Comparison of ENCODE assay signal across 26 cellular contexts in genomic region chr11:119282495-119282894, GRCh38. TPM values are rescaled to one million over a fixed set of nuclear protein-coding genes. Genes with fewer than 3 reads are reported as not detected.
DNase-seq lines count a peak whose midpoint lies in the region; ATAC-seq lines count a peak whose summit lies in the region.
"Had no signal": no experiment of that assay in that cellular context is flagged by ENCODE, and none has a peak within 500 bp of the region (broad histone marks: within the 10 kb centered on the region; RNA-seq: fewer than 3 reads in every experiment).

No MANE protein-coding gene starts in this region.

- peaks cover 39% of the 10 kb centered on the region for H3K4me1 Mint-ChIP-seq in activated naive CD4-positive, alpha-beta T cell treated with anti-CD3 and anti-CD28 coated beads, Interleukin-2, amount 50 U/mL, for 24 hours
- H3K4me1 Mint-ChIP-seq in activated naive CD4-positive, alpha-beta T cell treated with anti-CD3 and anti-CD28 coated beads for 36 hours (ENCODE audit: low read depth) = peaks cover 16% of the 10 kb centered on the region
- H3K4me1 Mint-ChIP-seq in activated T-helper 1 cell treated with anti-CD3 and anti-CD28 coated beads, Interleukin-12 subunit alpha, Interleukin-12 subunit beta, Interleukin-2, Interleukin-4 antibody, amounts not matched to agents 30 ng/mL and 10 ng/mL and 1 ng/mL, durations not matched to agents 14 hours and 24 hours and 36 hours (ENCODE audit: low read depth) = peaks cover 27% of the 10 kb centered on the region
- H3K4me1 Mint-ChIP-seq in natural killer cell treated with Interleukin-12 subunit alpha and Interleukin-12 subunit beta and Interleukin-15 and Interleukin-18, amount 100 ng/mL, for 72 hours (ENCODE audit: low read depth in 2 of 2) = peaks cover 9 to 13% of the 10 kb centered on the region in 2 donors
- H3K4me1 Mint-ChIP-seq in activated T-helper 17 cell treated with anti-CD3 and anti-CD28 coated beads, Interleukin-2, amount 50 U/mL, for 72 hours = peaks cover 5% of the 10 kb centered on the region
- H3K4me1 Mint-ChIP-seq: brain had no signal

- H3K4me3 Mint-ChIP-seq in activated naive CD4-positive, alpha-beta T cell treated with anti-CD3 and anti-CD28 coated beads, Interleukin-2, amount 50 U/mL, for 24 hours = no peak overlapping the region
- no peak overlapping the region for H3K4me3 Mint-ChIP-seq in activated naive CD4-positive, alpha-beta T cell treated with anti-CD3 and anti-CD28 coated beads for 36 hours
- H3K4me3 Mint-ChIP-seq in activated T-helper 1 cell treated with anti-CD3 and anti-CD28 coated beads, Interleukin-12 subunit alpha, Interleukin-12 subunit beta, Interleukin-2, Interleukin-4 antibody, amounts not matched to agents 30 ng/mL and 10 ng/mL and 1 ng/mL, durations not matched to agents 14 hours and 24 hours and 36 hours = no peak overlapping the region
- no peak overlapping the region for H3K4me3 Mint-ChIP-seq in natural killer cell treated with Interleukin-12 subunit alpha and Interleukin-12 subunit beta and Interleukin-15 and Interleukin-18, amount 100 ng/mL, for 72 hours
- H3K4me3 Mint-ChIP-seq in activated T-helper 17 cell treated with anti-CD3 and anti-CD28 coated beads, Interleukin-2, amount 50 U/mL, for 72 hours = no peak overlapping the region
- H3K4me3 Mint-ChIP-seq: brain had no signal

- H3K9me3 Mint-ChIP-seq in activated naive CD4-positive, alpha-beta T cell treated with anti-CD3 and anti-CD28 coated beads, Interleukin-2, amount 50 U/mL, for 24 hours = no peaks in the 10 kb centered on the region
- no peaks in the 10 kb centered on the region for H3K9me3 Mint-ChIP-seq in activated naive CD4-positive, alpha-beta T cell treated with anti-CD3 and anti-CD28 coated beads for 36 hours
- no peaks in the 10 kb centered on the region for H3K9me3 Mint-ChIP-seq in activated T-helper 1 cell treated with anti-CD3 and anti-CD28 coated beads, Interleukin-12 subunit alpha, Interleukin-12 subunit beta, Interleukin-2, Interleukin-4 antibody, amounts not matched to agents 30 ng/mL and 10 ng/mL and 1 ng/mL, durations not matched to agents 14 hours and 24 hours and 36 hours
- no peaks in the 10 kb centered on the region for H3K9me3 Mint-ChIP-seq in natural killer cell treated with Interleukin-12 subunit alpha and Interleukin-12 subunit beta and Interleukin-15 and Interleukin-18, amount 100 ng/mL, for 72 hours
- H3K9me3 Mint-ChIP-seq in activated T-helper 17 cell treated with anti-CD3 and anti-CD28 coated beads, Interleukin-2, amount 50 U/mL, for 72 hours = no peaks in the 10 kb centered on the region
- H3K9me3 Mint-ChIP-seq: brain had no signal

- ATAC-seq in natural killer cell treated with Interleukin-12 subunit alpha and Interleukin-12 subunit beta and Interleukin-15 and Interleukin-18, amount 100 ng/mL, for 72 hours = peak; percentile 59 to 65
- ATAC-seq in activated T-helper 17 cell treated with anti-CD3 and anti-CD28 coated beads, Interleukin-2, amount 50 U/mL, for 72 hours (replicated peaks) = no peak
- ATAC-seq in GM21528 (IDR thresholded peaks at IDR 0.05; ENCODE audit: low FRiP score, unreplicated experiment) = no peak
- ATAC-seq: esophagus mucosa; gastrocnemius medialis; HCT116; stimulated activated naive CD8-positive, alpha-beta T cell treated with anti-CD3 and anti-CD28 coated beads, Interleukin-15, Interleukin-2, amounts not matched to agents 100 U/mL and 50 U/mL, for 24 hours had no signal

- intact Hi-C loops in activated naive CD4-positive, alpha-beta T cell treated with anti-CD3 and anti-CD28 coated beads for 36 hours (cut with micrococcal nuclease) = loop anchor here (5.0 kb wide), 1 partner anchor 40 kb away; no protein-coding TSS in a partner anchor
- intact Hi-C loops in activated T-helper 1 cell treated with anti-CD3 and anti-CD28 coated beads, Interleukin-12 subunit alpha, Interleukin-12 subunit beta, Interleukin-2, Interleukin-4 antibody, amounts not matched to agents 30 ng/mL and 10 ng/mL and 1 ng/mL, durations not matched to agents 14 hours and 24 hours and 36 hours (cut with micrococcal nuclease) = no loop called here

- CTCF ChIA-PET in activated naive CD4-positive, alpha-beta T cell treated with anti-CD3 and anti-CD28 coated beads for 36 hours (lab: Charles Lee) = interaction anchor here (0.7 to 5.1 kb wide), 7 partner anchors 9 to 77 kb away, joined by 3 to 63 read pairs (median 6); partner anchors contain the start of gene CBL

- peak overlapping the region; percentile 32 for H3K27ac Mint-ChIP-seq in activated naive CD4-positive, alpha-beta T cell treated with anti-CD3 and anti-CD28 coated beads, Interleukin-2, amount 50 U/mL, for 24 hours
- no peak overlapping the region for H3K27ac Mint-ChIP-seq in activated naive CD4-positive, alpha-beta T cell treated with anti-CD3 and anti-CD28 coated beads for 36 hours
- H3K27ac Mint-ChIP-seq in activated T-helper 1 cell treated with anti-CD3 and anti-CD28 coated beads, Interleukin-12 subunit alpha, Interleukin-12 subunit beta, Interleukin-2, Interleukin-4 antibody, amounts not matched to agents 30 ng/mL and 10 ng/mL and 1 ng/mL, durations not matched to agents 14 hours and 24 hours and 36 hours = peak overlapping the region; percentile 36
- H3K27ac Mint-ChIP-seq in natural killer cell treated with Interleukin-12 subunit alpha and Interleukin-12 subunit beta and Interleukin-15 and Interleukin-18, amount 100 ng/mL, for 72 hours = peak overlapping the region in 1 of 2 donors; percentile 2
- H3K27ac Mint-ChIP-seq in activated T-helper 17 cell treated with anti-CD3 and anti-CD28 coated beads, Interleukin-2, amount 50 U/mL, for 72 hours = no peak overlapping the region

- peaks cover 10% of the 10 kb centered on the region for H3K36me3 Mint-ChIP-seq in activated naive CD4-positive, alpha-beta T cell treated with anti-CD3 and anti-CD28 coated beads, Interleukin-2, amount 50 U/mL, for 24 hours
- H3K36me3 Mint-ChIP-seq in activated naive CD4-positive, alpha-beta T cell treated with anti-CD3 and anti-CD28 coated beads for 36 hours (ENCODE audit: low read depth) = peaks cover 5% of the 10 kb centered on the region
- H3K36me3 Mint-ChIP-seq in activated T-helper 1 cell treated with anti-CD3 and anti-CD28 coated beads, Interleukin-12 subunit alpha, Interleukin-12 subunit beta, Interleukin-2, Interleukin-4 antibody, amounts not matched to agents 30 ng/mL and 10 ng/mL and 1 ng/mL, durations not matched to agents 14 hours and 24 hours and 36 hours (ENCODE audit: low read depth) = peaks cover 30% of the 10 kb centered on the region
- peaks cover 20% of the 10 kb centered on the region for H3K36me3 Mint-ChIP-seq in natural killer cell treated with Interleukin-12 subunit alpha and Interleukin-12 subunit beta and Interleukin-15 and Interleukin-18, amount 100 ng/mL, for 72 hours
- H3K36me3 Mint-ChIP-seq in activated T-helper 17 cell treated with anti-CD3 and anti-CD28 coated beads, Interleukin-2, amount 50 U/mL, for 72 hours (ENCODE audit: low read depth) = peaks cover 83% of the 10 kb centered on the region

- no peaks in the 10 kb centered on the region for H3K27me3 Mint-ChIP-seq in activated naive CD4-positive, alpha-beta T cell treated with anti-CD3 and anti-CD28 coated beads, Interleukin-2, amount 50 U/mL, for 24 hours
- no peaks in the 10 kb centered on the region for H3K27me3 Mint-ChIP-seq in activated naive CD4-positive, alpha-beta T cell treated with anti-CD3 and anti-CD28 coated beads for 36 hours (ENCODE audit: low read depth)
- H3K27me3 Mint-ChIP-seq in activated T-helper 1 cell treated with anti-CD3 and anti-CD28 coated beads, Interleukin-12 subunit alpha, Interleukin-12 subunit beta, Interleukin-2, Interleukin-4 antibody, amounts not matched to agents 30 ng/mL and 10 ng/mL and 1 ng/mL, durations not matched to agents 14 hours and 24 hours and 36 hours (ENCODE audit: insufficient read depth) = no peaks in the 10 kb centered on the region
- H3K27me3 Mint-ChIP-seq in natural killer cell treated with Interleukin-12 subunit alpha and Interleukin-12 subunit beta and Interleukin-15 and Interleukin-18, amount 100 ng/mL, for 72 hours = no peaks in the 10 kb centered on the region
- no peaks in the 10 kb centered on the region for H3K27me3 Mint-ChIP-seq in activated T-helper 17 cell treated with anti-CD3 and anti-CD28 coated beads, Interleukin-2, amount 50 U/mL, for 72 hours
- H3K27me3 Mint-ChIP-seq: brain had no signal

- DNase-seq in activated naive CD4-positive, alpha-beta T cell treated with anti-CD3 and anti-CD28 coated beads for 36 hours = no peak
- DNase-seq in OCI-M1 (lab: John Stamatoyannopoulos, UW) (peak; percentile 87), GM19238 (ENCODE audit: insufficient read length, low spot score) (no peak)
- no peak for DNase-seq in activated T-helper 1 cell treated with anti-CD3 and anti-CD28 coated beads, Interleukin-12 subunit alpha, Interleukin-12 subunit beta, Interleukin-2, Interleukin-4 antibody, amounts not matched to agents 30 ng/mL and 10 ng/mL and 1 ng/mL, durations not matched to agents 14 hours and 24 hours and 36 hours (ENCODE audit: low spot score)
- DNase-seq in natural killer cell treated with Interleukin-12 subunit alpha and Interleukin-12 subunit beta and Interleukin-15 and Interleukin-18, amount 100 ng/mL, for 72 hours (ENCODE audit: low spot score) = no peak
- DNase-seq: activated CD4-positive, CD25-positive, alpha-beta regulatory T cell; activated CD8-positive, alpha-beta memory T cell treated with anti-CD3 and anti-CD28 coated beads for 24 hours; effector CD4-positive, alpha-beta T cell; gastrocnemius medialis; islet precursor cell; Karpas-422; NCI-H1105; NCI-H2081; NCI-H446; PC-9; SHP77; stimulated activated CD4-positive, alpha-beta T cell treated with anti-CD3 and anti-CD28 coated beads, Interleukin-2, amount 100 ng/mL, for 48 hours; stimulated activated naive CD8-positive, alpha-beta T cell treated with anti-CD3 and anti-CD28 coated beads, Interleukin-15, Interleukin-2, amounts not matched to agents 100 U/mL and 50 U/mL, for 24 hours had no signal

RNA-seq across cellular contexts. Expression of gene MCAM, which starts 34.4 kb away (rescaled TPM):
- total RNA-seq in activated naive CD4-positive, alpha-beta T cell treated with anti-CD3 and anti-CD28 coated beads for 36 hours = 1 to 10 TPM; 8.0 to 8.4 TPM
- 6.0 and 6.6 TPM in 2 replicates for total RNA-seq in activated T-helper 1 cell treated with anti-CD3 and anti-CD28 coated beads, Interleukin-12 subunit alpha, Interleukin-12 subunit beta, Interleukin-2, Interleukin-4 antibody, amounts not matched to agents 30 ng/mL and 10 ng/mL and 1 ng/mL, durations not matched to agents 14 hours and 24 hours and 36 hours
- total RNA-seq in natural killer cell treated with Interleukin-12 subunit alpha and Interleukin-12 subunit beta and Interleukin-15 and Interleukin-18, amount 100 ng/mL, for 72 hours = 1 to 10 TPM in 1 of 2 donors, under 1 TPM in 1; 0.74 to 1.7 TPM
- 10 to 100 TPM in 1 of 2 donors, 1 to 10 TPM in 1; 8.2 to 31.1 TPM for total RNA-seq in activated T-helper 17 cell treated with anti-CD3 and anti-CD28 coated beads, Interleukin-2, amount 50 U/mL, for 72 hours

RNA-seq across cellular contexts. Expression of gene RNF26, which starts 51.8 kb away (rescaled TPM):
- 10 to 100 TPM; 46.1 to 47.0 TPM for total RNA-seq in activated naive CD4-positive, alpha-beta T cell treated with anti-CD3 and anti-CD28 coated beads for 36 hours
- 26.1 and 27.9 TPM in 2 replicates for total RNA-seq in activated T-helper 1 cell treated with anti-CD3 and anti-CD28 coated beads, Interleukin-12 subunit alpha, Interleukin-12 subunit beta, Interleukin-2, Interleukin-4 antibody, amounts not matched to agents 30 ng/mL and 10 ng/mL and 1 ng/mL, durations not matched to agents 14 hours and 24 hours and 36 hours
- total RNA-seq in natural killer cell treated with Interleukin-12 subunit alpha and Interleukin-12 subunit beta and Interleukin-15 and Interleukin-18, amount 100 ng/mL, for 72 hours = 10 to 100 TPM; 16.6 to 32.5 TPM
- 10 to 100 TPM; 23.7 to 32.6 TPM for total RNA-seq in activated T-helper 17 cell treated with anti-CD3 and anti-CD28 coated beads, Interleukin-2, amount 50 U/mL, for 72 hours

RNA-seq across cellular contexts. Expression of gene C1QTNF5, which starts 58.2 kb away (rescaled TPM):
- not detected for total RNA-seq in activated naive CD4-positive, alpha-beta T cell treated with anti-CD3 and anti-CD28 coated beads for 36 hours
- total RNA-seq in activated T-helper 1 cell treated with anti-CD3 and anti-CD28 coated beads, Interleukin-12 subunit alpha, Interleukin-12 subunit beta, Interleukin-2, Interleukin-4 antibody, amounts not matched to agents 30 ng/mL and 10 ng/mL and 1 ng/mL, durations not matched to agents 14 hours and 24 hours and 36 hours = not detected in 2 replicates
- total RNA-seq in natural killer cell treated with Interleukin-12 subunit alpha and Interleukin-12 subunit beta and Interleukin-15 and Interleukin-18, amount 100 ng/mL, for 72 hours = not detected
- total RNA-seq in activated T-helper 17 cell treated with anti-CD3 and anti-CD28 coated beads, Interleukin-2, amount 50 U/mL, for 72 hours = not detected
- total RNA-seq: mononuclear cell; PC-9; T-helper 1 cell treated with Interleukin-12 subunit alpha and Interleukin-12 subunit beta and Interleukin-4 antibody, amounts not matched to agents 30 ng/mL and 1 ng/mL, for 36 hours had no signal

Comparison
In these comparisons a context has a peak if more than half of its experiments do, and no peak if none do; other contexts are left out.
1. H3K27ac Mint-ChIP-seq: peak in activated naive CD4-positive, alpha-beta T cell treated with anti-CD3 and anti-CD28 coated beads, Interleukin-2, amount 50 U/mL, for 24 hours (single experiment) and activated T-helper 1 cell treated with anti-CD3 and anti-CD28 coated beads, Interleukin-12 subunit alpha, Interleukin-12 subunit beta, Interleukin-2, Interleukin-4 antibody, amounts not matched to agents 30 ng/mL and 10 ng/mL and 1 ng/mL, durations not matched to agents 14 hours and 24 hours and 36 hours (single experiment); none in activated naive CD4-positive, alpha-beta T cell treated with anti-CD3 and anti-CD28 coated beads for 36 hours (single experiment) and activated T-helper 17 cell treated with anti-CD3 and anti-CD28 coated beads, Interleukin-2, amount 50 U/mL, for 72 hours (single experiment).
2. ATAC-seq: peak in natural killer cell treated with Interleukin-12 subunit alpha and Interleukin-12 subunit beta and Interleukin-15 and Interleukin-18, amount 100 ng/mL, for 72 hours (2 of 2); none in activated T-helper 17 cell treated with anti-CD3 and anti-CD28 coated beads, Interleukin-2, amount 50 U/mL, for 72 hours (single experiment) and GM21528 (single experiment).